In genomic region chr10:126670886-126671285, GRCh38 we compare ENCODE assay signal across 24 cellular contexts. TPM values are rescaled to one million over a fixed set of nuclear protein-coding genes. Genes with fewer than 3 reads are reported as not detected.
DNase-seq lines count a peak whose midpoint lies in the region; ATAC-seq and TF ChIP-seq lines count a peak whose summit lies in the region.
"Had no signal": no experiment of that assay in that cellular context is flagged by ENCODE, and none has a peak within 500 bp of the region (broad histone marks: within the 10 kb centered on the region; RNA-seq: fewer than 3 reads in every experiment).

No MANE protein-coding gene starts in this region.

- H3K36me3 ChIP-seq in suprapubic skin (no peaks in the 10 kb centered on the region), Peyer's patch (no peaks in the 10 kb centered on the region)
- H3K36me3 ChIP-seq in naive thymus-derived CD4-positive, alpha-beta T cell (ENCODE audit: control insufficient read depth in 2 of 3, insufficient read depth in 3 of 3, low read length in 3 of 3), result no peaks in the 10 kb centered on the region
- H3K36me3 ChIP-seq: vagina had no signal

- ATAC-seq in naive thymus-derived CD4-positive, alpha-beta T cell, result no peak
- no peak for ATAC-seq in stimulated activated naive CD8-positive, alpha-beta T cell treated with anti-CD3 and anti-CD28 coated beads, Interleukin-15, amount 100 ng/mL, for 72 hours
- ATAC-seq: GM12878, left ventricle myocardium superior, sciatic nerve, SK-N-SH treated with all-trans-retinoic acid at 6 μM for 48 hours had no signal

- CTCF ChIA-PET in naive thymus-derived CD4-positive, alpha-beta T cell (lab: Charles Lee), result no interaction called here

- intact Hi-C loops in naive thymus-derived CD4-positive, alpha-beta T cell (cut with micrococcal nuclease), result no loop called here

- peak overlapping the region in 1 of 3 experiments; percentile 63 for H3K4me3 Mint-ChIP-seq in nephron
- H3K4me3 Mint-ChIP-seq in naive thymus-derived CD4-positive, alpha-beta T cell, result no peak overlapping the region
- H3K4me3 Mint-ChIP-seq in stimulated activated naive CD8-positive, alpha-beta T cell treated with anti-CD3 and anti-CD28 coated beads, Interleukin-15, amount 100 ng/mL, for 72 hours, result no peak overlapping the region
- H3K4me3 Mint-ChIP-seq: activated B cell treated with CpG ODN at 0.5 μM for 24 hours; CD8-positive, alpha-beta memory T cell had no signal

- TF ChIP-seq EP300 in suprapubic skin (IDR thresholded peaks at IDR 0.05), result no peak

- WGBS in suprapubic skin, result 52% methylated on average over 7 of the region's 7 CpGs

- TF ChIP-seq CTCF in nephron (IDR thresholded peaks at IDR 0.05; ENCODE audit: unreplicated experiment in 3 of 3) (no peak), suprapubic skin (IDR thresholded peaks at IDR 0.05) (no peak), Peyer's patch (IDR thresholded peaks at IDR 0.05) (no peak)

- H3K27ac ChIP-seq in suprapubic skin, result peak overlapping the region; percentile 1
- H3K27ac ChIP-seq in naive thymus-derived CD4-positive, alpha-beta T cell (ENCODE audit: low read depth, low read length), result no peak overlapping the region
- no peak overlapping the region for H3K27ac ChIP-seq in Peyer's patch
- H3K27ac ChIP-seq: RWPE1, testis, vagina had no signal

- DNase-seq in RPMI7951 (ENCODE audit: low read depth) (peak; percentile 51), foreskin melanocyte (peak; percentile 64), suprapubic skin (ENCODE audit: low spot score in 2 of 2) (no peak), Peyer's patch (no peak)
- no peak for DNase-seq in naive thymus-derived CD4-positive, alpha-beta T cell
- no peak for DNase-seq in stimulated activated naive CD8-positive, alpha-beta T cell treated with anti-CD3 and anti-CD28 coated beads, Interleukin-15, amount 100 ng/mL, for 72 hours
- DNase-seq: activated B cell treated with CpG ODN at 0.5 μM for 24 hours; activated CD4-positive, alpha-beta T cell treated with anti-CD3 and anti-CD28 coated beads, Interleukin-2, amount 50 U/mL, for 48 hours; activated CD8-positive, alpha-beta memory T cell treated with anti-CD3 and anti-CD28 coated beads, Interleukin-2, amount 50 U/mL, for 48 hours; activated effector memory CD4-positive, alpha-beta T cell treated with Interleukin-2 at 50 U/mL for 16 hours; CD8-positive, alpha-beta memory T cell; DMS79; HCEC 1CT; left ventricle myocardium superior; NCI-H2171; NCI-H524 treated with DMSO at 0.1 percent for 48 hours; testis had no signal

- H3K27me3 ChIP-seq in suprapubic skin (no peaks in the 10 kb centered on the region), Peyer's patch (no peaks in the 10 kb centered on the region)
- H3K27me3 ChIP-seq in naive thymus-derived CD4-positive, alpha-beta T cell (ENCODE audit: control insufficient read depth in 2 of 2, insufficient read depth in 2 of 2, low read length in 2 of 2), result no peaks in the 10 kb centered on the region
- H3K27me3 ChIP-seq: testis, vagina had no signal

- no peaks in the 10 kb centered on the region for H3K9me3 Mint-ChIP-seq in nephron
- H3K9me3 Mint-ChIP-seq in naive thymus-derived CD4-positive, alpha-beta T cell, result peaks cover 0 to 6% (median 4%) of the 10 kb centered on the region in 11 donors
- no peaks in the 10 kb centered on the region for H3K9me3 Mint-ChIP-seq in stimulated activated naive CD8-positive, alpha-beta T cell treated with anti-CD3 and anti-CD28 coated beads, Interleukin-15, amount 100 ng/mL, for 72 hours
- H3K9me3 Mint-ChIP-seq: activated B cell treated with CpG ODN at 0.5 μM for 24 hours had no signal

- POLR2A ChIA-PET in naive thymus-derived CD4-positive, alpha-beta T cell (lab: Charles Lee), result no interaction called here

- H3K4me1 ChIP-seq in suprapubic skin (peaks cover 10% of the 10 kb centered on the region), Peyer's patch (no peaks in the 10 kb centered on the region)
- no peaks in the 10 kb centered on the region for H3K4me1 ChIP-seq in naive thymus-derived CD4-positive, alpha-beta T cell (ENCODE audit: control insufficient read depth in 2 of 2, insufficient read depth in 2 of 2, low read length in 2 of 2)
- H3K4me1 ChIP-seq: testis, vagina had no signal

- TF ChIP-seq POLR2A in suprapubic skin (IDR thresholded peaks at IDR 0.05) (no peak), Peyer's patch (IDR thresholded peaks at IDR 0.05) (no peak)

- H3K27ac Mint-ChIP-seq in nephron, result peak overlapping the region; percentile 58 to 86 (median 75)
- H3K27ac Mint-ChIP-seq in naive thymus-derived CD4-positive, alpha-beta T cell, result no peak overlapping the region
- H3K27ac Mint-ChIP-seq in stimulated activated naive CD8-positive, alpha-beta T cell treated with anti-CD3 and anti-CD28 coated beads, Interleukin-15, amount 100 ng/mL, for 72 hours, result no peak overlapping the region
- H3K27ac Mint-ChIP-seq: activated B cell treated with CpG ODN at 0.5 μM for 24 hours; CD8-positive, alpha-beta memory T cell had no signal

- peaks cover 4% of the 10 kb centered on the region for H3K27me3 Mint-ChIP-seq in nephron (ENCODE audit: low read depth)
- H3K27me3 Mint-ChIP-seq in naive thymus-derived CD4-positive, alpha-beta T cell, result peaks cover 0 to 13% (median 0%) of the 10 kb centered on the region in 5 donors
- H3K27me3 Mint-ChIP-seq in stimulated activated naive CD8-positive, alpha-beta T cell treated with anti-CD3 and anti-CD28 coated beads, Interleukin-15, amount 100 ng/mL, for 72 hours, result no peaks in the 10 kb centered on the region
- H3K27me3 Mint-ChIP-seq: activated B cell treated with CpG ODN at 0.5 μM for 24 hours had no signal

- H3K4me3 ChIP-seq in suprapubic skin (no peak overlapping the region), Peyer's patch (no peak overlapping the region)
- no peak overlapping the region for H3K4me3 ChIP-seq in naive thymus-derived CD4-positive, alpha-beta T cell (ENCODE audit: low read length)
- H3K4me3 ChIP-seq: GM12878, testis, vagina had no signal

- H3K36me3 Mint-ChIP-seq in nephron (ENCODE audit: low read depth), result no peaks in the 10 kb centered on the region
- H3K36me3 Mint-ChIP-seq in naive thymus-derived CD4-positive, alpha-beta T cell, result no peaks in the 10 kb centered on the region

- peaks cover 31% of the 10 kb centered on the region for H3K4me1 Mint-ChIP-seq in nephron
- no peaks in the 10 kb centered on the region for H3K4me1 Mint-ChIP-seq in naive thymus-derived CD4-positive, alpha-beta T cell
- no peaks in the 10 kb centered on the region for H3K4me1 Mint-ChIP-seq in stimulated activated naive CD8-positive, alpha-beta T cell treated with anti-CD3 and anti-CD28 coated beads, Interleukin-15, amount 100 ng/mL, for 72 hours
- H3K4me1 Mint-ChIP-seq: activated B cell treated with CpG ODN at 0.5 μM for 24 hours; CD8-positive, alpha-beta memory T cell had no signal

- H3K9me3 ChIP-seq in suprapubic skin (no peaks in the 10 kb centered on the region), Peyer's patch (no peaks in the 10 kb centered on the region)
- no peaks in the 10 kb centered on the region for H3K9me3 ChIP-seq in naive thymus-derived CD4-positive, alpha-beta T cell (ENCODE audit: control insufficient read depth in 2 of 3, low read length in 3 of 3)
- H3K9me3 ChIP-seq: testis, vagina had no signal

RNA-seq across cellular contexts. Expression of gene C10orf90, which starts 0.4 kb away (rescaled TPM):
- 0.88 and 2.5 TPM in 2 replicates for total RNA-seq in RPMI7951 (2014; rRNA removed; shearing (Covaris generic))
- total RNA-seq in suprapubic skin, result 1 to 10 TPM; 2.1 to 6.5 (median 4.1) TPM
- total RNA-seq in naive thymus-derived CD4-positive, alpha-beta T cell, result not detected
- polyA plus RNA-seq in naive thymus-derived CD4-positive, alpha-beta T cell, result not detected
- total RNA-seq in Peyer's patch, result not detected
- total RNA-seq: activated B cell treated with CpG ODN at 0.5 μM for 24 hours; CD8-positive, alpha-beta memory T cell; GM12878; left ventricle myocardium superior; osteocyte; sciatic nerve; vagina had no signal
- polyA plus RNA-seq: CD8-positive, alpha-beta memory T cell had no signal

Comparison
In these comparisons a context has a peak if more than half of its experiments do, and no peak if none do; other contexts are left out.
1. DNase-seq: peak in RPMI7951 (single experiment) and foreskin melanocyte (single experiment); none in suprapubic skin (0 of 2), naive thymus-derived CD4-positive, alpha-beta T cell (0 of 9), Peyer's patch (0 of 3) and stimulated activated naive CD8-positive, alpha-beta T cell treated with anti-CD3 and anti-CD28 coated beads, Interleukin-15, amount 100 ng/mL, for 72 hours (0 of 2).
2. H3K27ac Mint-ChIP-seq: peak in nephron (3 of 3); none in naive thymus-derived CD4-positive, alpha-beta T cell (0 of 9) and stimulated activated naive CD8-positive, alpha-beta T cell treated with anti-CD3 and anti-CD28 coated beads, Interleukin-15, amount 100 ng/mL, for 72 hours (0 of 2).